8 cellular contexts compared by ENCODE assay signal in the genomic region with DNA sequence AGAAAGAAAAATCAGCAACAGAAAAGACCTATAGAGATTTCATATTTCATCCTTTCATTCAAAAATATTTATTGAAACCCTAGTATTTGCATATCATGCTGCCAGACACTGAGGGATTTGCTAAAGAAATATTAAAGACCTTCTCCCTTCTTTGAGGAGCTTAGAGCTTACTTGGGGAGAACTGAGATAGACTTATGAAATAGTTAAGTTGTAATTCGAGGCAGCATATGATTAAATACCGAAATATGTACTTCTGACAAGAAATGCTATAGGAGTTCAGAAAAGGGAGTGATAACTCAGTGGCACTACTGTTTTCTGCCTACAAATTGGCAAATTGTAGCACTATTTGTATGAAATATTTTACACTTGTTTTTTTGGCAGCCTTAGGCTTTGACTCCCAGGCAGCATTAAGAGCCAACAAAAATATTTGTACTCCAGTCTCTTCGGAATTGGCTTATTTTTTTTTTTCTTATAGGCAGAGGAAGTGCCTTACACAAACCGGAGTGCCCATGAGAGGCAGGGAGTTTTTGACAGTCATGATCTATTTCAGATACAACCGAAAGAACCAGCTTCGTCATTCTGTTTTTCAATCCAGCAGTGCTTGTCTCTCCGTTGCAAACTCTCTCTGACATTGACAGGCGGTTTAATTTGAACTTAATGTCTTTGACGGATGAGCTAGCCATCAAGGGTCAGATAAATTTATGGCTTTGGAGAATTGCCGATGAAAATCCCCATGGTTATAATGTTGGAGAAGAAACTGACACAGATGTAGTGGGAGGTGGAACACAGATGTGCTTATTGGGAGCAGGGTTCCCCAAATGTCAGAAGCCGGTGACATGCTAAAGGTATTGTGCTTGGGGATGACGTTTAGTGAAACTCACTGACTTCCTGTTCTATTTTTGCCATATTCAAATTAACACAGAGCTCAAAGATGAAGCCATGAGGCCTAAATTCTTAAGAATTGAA. TPM values are rescaled to one million over a fixed set of nuclear protein-coding genes. Genes with fewer than 3 reads are reported as not detected.
DNase-seq lines count a peak whose midpoint lies in the region; ATAC-seq and TF ChIP-seq lines count a peak whose summit lies in the region.

No MANE protein-coding gene starts in this region.

- peak overlapping the region; percentile 67 for H3K27ac ChIP-seq in CD4-positive, alpha-beta memory T cell (ENCODE audit: low read depth, low read length)
- H3K27ac ChIP-seq in HL-60 (replicated peaks): peak overlapping the region; percentile 65
- H3K27ac ChIP-seq in lower lobe of right lung: peak overlapping the region; percentile 68
- H3K27ac ChIP-seq in thyroid gland: peak overlapping the region in 2 of 3 donors; percentile 20 to 47

- H3K4me3 ChIP-seq in CD4-positive, alpha-beta memory T cell (ENCODE audit: low read length in 2 of 2): peak overlapping the region; percentile 25 to 51
- peak overlapping the region; percentile 5; the same call in 1 of the 2 replicates for H3K4me3 ChIP-seq in HL-60 (replicated peaks; ENCODE audit: insufficient read depth, low read length)
- peak overlapping the region; percentile 24 for H3K4me3 ChIP-seq in lower lobe of right lung
- H3K4me3 ChIP-seq in thyroid gland (replicated peaks in 1 of 3): no peak overlapping the region

- CTCF ChIA-PET in CD4-positive, alpha-beta memory T cell (lab: Charles Lee; ENCODE audit: partially characterized antibody): interaction anchor here (0.7 to 2.6 kb wide), 9 partner anchors 12 to 324 kb away, joined by 3 to 10 read pairs (median 4); no protein-coding TSS in a partner anchor

- TF ChIP-seq POLR2A in thyroid gland (IDR thresholded peaks at IDR 0.05): no peak

- no peaks in the 10 kb centered on the region for H3K36me3 ChIP-seq in CD4-positive, alpha-beta memory T cell (ENCODE audit: insufficient read depth, low read length)
- H3K36me3 ChIP-seq in lower lobe of right lung (no peaks in the 10 kb centered on the region), thyroid gland (no peaks in the 10 kb centered on the region)

- peak overlapping the region; percentile 89 to 98 (median 96) for H3K27ac Mint-ChIP-seq in CD4-positive, alpha-beta memory T cell

- H3K4me1 ChIP-seq in CD4-positive, alpha-beta memory T cell (ENCODE audit: insufficient read depth, low read length): peaks cover 62% of the 10 kb centered on the region
- peaks cover 33% of the 10 kb centered on the region for H3K4me1 ChIP-seq in lower lobe of right lung
- no peaks in the 10 kb centered on the region for H3K4me1 ChIP-seq in thyroid gland

- no peaks in the 10 kb centered on the region for H3K27me3 Mint-ChIP-seq in CD4-positive, alpha-beta memory T cell

- TF ChIP-seq CTCF in HL-60 (IDR thresholded peaks at IDR 0.05; ENCODE audit: insufficient read depth, low read length) (no peak), lower lobe of right lung (IDR thresholded peaks at IDR 0.05) (no peak), thyroid gland (IDR thresholded peaks at IDR 0.05) (no peak)

- intact Hi-C loops in CD4-positive, alpha-beta memory T cell (cut with micrococcal nuclease): loop anchor here (1.0 to 5.0 kb wide), 4 partner anchors 35 to 251 kb away; partner anchors contain the start of genes CEP83 and PLXNC1
- intact Hi-C loops in lower lobe of right lung (cut with DNase I): no loop called here
- intact Hi-C loops in thyroid gland (cut with DNase I): no loop called here

- H3K9me3 ChIP-seq in CD4-positive, alpha-beta memory T cell (ENCODE audit: control insufficient read depth in 1 of 2, low read length in 2 of 2): no peaks in the 10 kb centered on the region
- H3K9me3 ChIP-seq in lower lobe of right lung: no peaks in the 10 kb centered on the region
- no peaks in the 10 kb centered on the region for H3K9me3 ChIP-seq in thyroid gland

- POLR2A ChIA-PET in CD4-positive, alpha-beta memory T cell (lab: Charles Lee; ENCODE audit: partially characterized antibody): interaction anchor here (0.8 to 4.9 kb wide), 16 partner anchors 10 to 1278 kb away, joined by 3 to 58 read pairs (median 4); partner anchors contain the start of genes CRADD, EEA1 and PLXNC1

- H3K9me3 Mint-ChIP-seq in CD4-positive, alpha-beta memory T cell: peaks cover 0 to 2% (median 0%) of the 10 kb centered on the region in 8 donors

- H3K4me3 Mint-ChIP-seq in CD4-positive, alpha-beta memory T cell: peak overlapping the region; percentile 78 to 93 (median 84)

- ATAC-seq in GM21360 (IDR thresholded peaks at IDR 0.05; ENCODE audit: unreplicated experiment) (peak; percentile 72), lower lobe of right lung (peak; percentile 32 to 42)

- H3K36me3 Mint-ChIP-seq in CD4-positive, alpha-beta memory T cell: peaks cover 14 to 17% of the 10 kb centered on the region in 2 donors

- peaks cover 50 to 71% (median 58%) of the 10 kb centered on the region in 4 donors for H3K4me1 Mint-ChIP-seq in CD4-positive, alpha-beta memory T cell

- WGBS in thyroid gland, 2 donors: 51 to 64% methylated on average over 12 of the region's 12 CpGs

- peak; percentile 45 to 69 (median 56) for DNase-seq in CD4-positive, alpha-beta memory T cell
- DNase-seq in HL-60 (ENCODE audit: low read depth in 1 of 2, low spot score in 1 of 2) (peak; percentile 22 to 47), lower lobe of right lung (no peak), thyroid gland (no peak), activated gamma-delta T cell treated with Interleukin-2 at 50 U/mL for 16 hours (no peak), NCI-H524 (lab: John Stamatoyannopoulos, UW) (no peak)
- peak; percentile 43 for DNase-seq in activated naive CD4-positive, alpha-beta T cell treated with anti-CD3 and anti-CD28 coated beads, Interleukin-2, amount 50 U/mL, for 16 hours

- H3K27me3 ChIP-seq in CD4-positive, alpha-beta memory T cell (ENCODE audit: insufficient read depth, low read length): no peaks in the 10 kb centered on the region
- H3K27me3 ChIP-seq in HL-60 (ENCODE audit: insufficient read depth, poor library complexity, severe bottlenecking): no peaks in the 10 kb centered on the region
- H3K27me3 ChIP-seq in lower lobe of right lung (ENCODE audit: low read depth): no peaks in the 10 kb centered on the region
- H3K27me3 ChIP-seq in thyroid gland: no peaks in the 10 kb centered on the region

RNA-seq across cellular contexts. Expression of gene PLXNC1, which starts 59.4 kb away (rescaled TPM):
- 10 to 100 TPM; 26.4 to 27.6 TPM for total RNA-seq in CD4-positive, alpha-beta memory T cell
- polyA plus RNA-seq in CD4-positive, alpha-beta memory T cell: 1 to 10 TPM; 2.9 to 8.3 TPM
- total RNA-seq in lower lobe of right lung (28.0 TPM), thyroid gland (1 to 10 TPM; 4.5 to 7.2 (median 5.1) TPM)

Comparison
In these comparisons a context has a peak if more than half of its experiments do, and no peak if none do; other contexts are left out.
1. DNase-seq: peak in CD4-positive, alpha-beta memory T cell (5 of 5), HL-60 (2 of 2) and activated naive CD4-positive, alpha-beta T cell treated with anti-CD3 and anti-CD28 coated beads, Interleukin-2, amount 50 U/mL, for 16 hours (single experiment); none in lower lobe of right lung (single experiment), thyroid gland (0 of 2), activated gamma-delta T cell treated with Interleukin-2 at 50 U/mL for 16 hours (single experiment) and NCI-H524 (0 of 2).
2. H3K4me3 ChIP-seq: peak in CD4-positive, alpha-beta memory T cell (2 of 2), HL-60 (single experiment) and lower lobe of right lung (single experiment); none in thyroid gland (0 of 3).
3. Peak in every context shown above with its lines, with median percentiles within 50 percentile points of each other: H3K27ac ChIP-seq.